ENCODE assay signal across 17 cellular contexts in genomic region chr1:20336105-20336605, GRCh38. TPM values are rescaled to one million over a fixed set of nuclear protein-coding genes. Genes with fewer than 3 reads are reported as not detected.
DNase-seq lines count a peak whose midpoint lies in the region; ATAC-seq, FAIRE-seq and TF ChIP-seq lines count a peak whose summit lies in the region.
"Had no signal": no experiment of that assay in that cellular context is flagged by ENCODE, and none has a peak within 500 bp of the region (broad histone marks: within the 10 kb centered on the region; RNA-seq: fewer than 3 reads in every experiment).

No MANE protein-coding gene starts in this region.

- H3K9me1 ChIP-seq in K562 (ENCODE audit: control insufficient read depth, insufficient read depth, low read length), result no peaks in the 10 kb centered on the region

- no peak for TF ChIP-seq EP300 in K562 (IDR thresholded peaks at IDR 0.05; ENCODE audit: low read length)

- WGBS in K562 (ENCODE audit: insufficient coverage, low coverage, missing lambda C conversion rate), result 2% methylated on average over 13 of the region's 13 CpGs
- WGBS in neuronal stem cell (ENCODE audit: extremely low coverage in 2 of 2, insufficient read length in 2 of 2, insufficient replicate concordance in 1 of 2), 2 donors, result no CpG with 5 or more reads among the region's 13 CpGs

- DNase-seq in HCT116 (ENCODE audit: low read depth, low spot score), result no peak
- no peak for DNase-seq in K562 (ENCODE audit: extremely low read depth in 1 of 4, low spot score in 3 of 4)
- no peak for DNase-seq in neuronal stem cell (ENCODE audit: low spot score)
- DNase-seq in superior temporal gyrus (ENCODE audit: extremely low spot score), result no peak
- DNase-seq in stimulated activated CD4-positive, alpha-beta T cell treated with anti-CD3 and anti-CD28 coated beads, Interleukin-4, amount 100 ng/mL, for 24 hours, result no peak
- DNase-seq: BE2C; CD4-positive, alpha-beta memory T cell; DMS79 had no signal

- H3K79me2 ChIP-seq in HCT116 (ENCODE audit: insufficient read depth, low read length) (no peaks in the 10 kb centered on the region), K562 (ENCODE audit: control insufficient read depth, insufficient read depth, low read length) (no peaks in the 10 kb centered on the region)

- H4K20me1 ChIP-seq in HCT116 (ENCODE audit: insufficient read depth), result no peaks in the 10 kb centered on the region
- H4K20me1 ChIP-seq in K562 (replicated peaks; ENCODE audit: control insufficient read depth, insufficient read depth, low read length), result peaks cover 4% of the 10 kb centered on the region; the same call in 1 of the 2 replicates

- BruUV-seq in HCT116 (replicated peaks; lab: Mats Ljungman, UMichigan) (no TSS peak), K562 (replicated peaks; lab: Mats Ljungman, UMichigan) (no TSS peak)

- CTCF ChIA-PET in HCT116 (lab: Charles Lee), result no interaction called here
- CTCF ChIA-PET in K562 (lab: Yijun Ruan, JAX; ENCODE audit: low intra/inter-chr PET ratio), result no interaction called here

- H3K4me1 ChIP-seq in HCT116 (ENCODE audit: control insufficient read depth in 1 of 2, insufficient read depth in 2 of 2, low read length in 2 of 2) (no peaks in the 10 kb centered on the region), K562 (replicated peaks in 1 of 2; ENCODE audit: control insufficient read depth in 2 of 2, insufficient read depth in 2 of 2, low read length in 2 of 2) (no peaks in the 10 kb centered on the region), neuronal stem cell (ENCODE audit: control insufficient read depth in 2 of 2, insufficient read depth in 1 of 2, low read depth in 1 of 2, low read length in 2 of 2) (peaks cover 0 to 10% of the 10 kb centered on the region in 2 donors)
- H3K4me1 ChIP-seq: A549, BE2C had no signal

- TF ChIP-seq CTCF in HCT116 (IDR thresholded peaks at IDR 0.05 in 2 of 3, conservative IDR thresholded peaks at IDR 0.05 in 1 of 3; ENCODE audit: borderline replicate concordance in 1 of 3, insufficient read depth in 1 of 3, low read depth in 2 of 3, low read length in 2 of 3), result peak in 2 of 3 experiments; percentile 14 to 21; a peak in 1 of 6 replicates
- TF ChIP-seq CTCF in K562 (IDR thresholded peaks at IDR 0.05 in 2 of 3, conservative IDR thresholded peaks at IDR 0.05 in 1 of 3; ENCODE audit: insufficient read depth in 2 of 3, low read depth in 1 of 3, low read length in 3 of 3), result no peak

- H3K18ac ChIP-seq in neuronal stem cell (ENCODE audit: low read length), result peak overlapping the region; percentile 52

- no peak overlapping the region for H4K8ac ChIP-seq in neuronal stem cell (ENCODE audit: low read depth, low read length)

- no peak overlapping the region for H2AK5ac ChIP-seq in neuronal stem cell (ENCODE audit: low read depth, low read length)

- no peaks in the 10 kb centered on the region for H3K79me1 ChIP-seq in neuronal stem cell (ENCODE audit: low read depth, low read length)

- H3K4me3 ChIP-seq in HCT116 (replicated peaks in 1 of 2; ENCODE audit: low read depth in 1 of 2, low read length in 2 of 2) (no peak overlapping the region), K562 (no peak overlapping the region), neuronal stem cell (ENCODE audit: low read length in 2 of 2) (no peak overlapping the region)
- H3K4me3 ChIP-seq: A549 had no signal

- H3K27me3 ChIP-seq in HCT116 (ENCODE audit: insufficient read depth, low read length) (peaks cover 6% of the 10 kb centered on the region; the same call in 1 of the 2 replicates), K562 (ENCODE audit: control insufficient read depth in 2 of 2, insufficient read depth in 2 of 2, low read length in 2 of 2) (peaks cover 21 to 50% of the 10 kb centered on the region in 2 experiments), neuronal stem cell (ENCODE audit: control insufficient read depth in 3 of 3, insufficient read depth in 3 of 3, low read depth in 1 of 3, low read length in 3 of 3) (peaks cover 0 to 7% (median 0%) of the 10 kb centered on the region in 3 experiments)
- H3K27me3 ChIP-seq: BE2C had no signal

- H3K9me3 ChIP-seq in HCT116 (ENCODE audit: control insufficient read depth in 1 of 2, insufficient read depth in 1 of 2, low read depth in 1 of 2, low read length in 2 of 2), result no peaks in the 10 kb centered on the region
- H3K9me3 ChIP-seq in K562 (replicated peaks; ENCODE audit: control insufficient read depth, insufficient read depth, low read depth, low read length), result no peaks in the 10 kb centered on the region
- H3K9me3 ChIP-seq in neuronal stem cell (replicated peaks in 1 of 2; ENCODE audit: control insufficient read depth in 2 of 2, insufficient read depth in 1 of 2, low read depth in 1 of 2, low read length in 2 of 2), result no peaks in the 10 kb centered on the region
- H3K9me3 ChIP-seq: A549, BE2C had no signal

- TF ChIP-seq RAD21 in HCT116 (IDR thresholded peaks at IDR 0.05; ENCODE audit: low read depth) (no peak), K562 (CRISPR knock-in tag; conservative IDR thresholded peaks at IDR 0.05 in 1 of 2, IDR thresholded peaks at IDR 0.05 in 1 of 2) (no peak)

- no peak overlapping the region for H3K4me2 ChIP-seq in HCT116 (ENCODE audit: low read length)
- no peak overlapping the region for H3K4me2 ChIP-seq in K562 (ENCODE audit: insufficient read depth, low read length)
- H3K4me2 ChIP-seq in neuronal stem cell (ENCODE audit: insufficient read depth, low read length, poor library complexity, severe bottlenecking), result no peak overlapping the region
- H3K4me2 ChIP-seq: A549 had no signal

- FAIRE-seq in K562 (lab: Jason Lieb, UNC), result no peak
- FAIRE-seq: A549, GM12891, H54, HepG2, HTR-8/SVneo had no signal

- ATAC-seq in HCT116 (peak; percentile 62; the same call in 1 of the 2 replicates), K562 (no peak), SK-N-SH treated with all-trans-retinoic acid at 6 μM for 48 hours (no peak)
- ATAC-seq: HepG2 had no signal

- H4K91ac ChIP-seq in neuronal stem cell (ENCODE audit: low read depth, low read length, poor library complexity), result no peak overlapping the region

- H2BK5ac ChIP-seq in neuronal stem cell (ENCODE audit: low read length), result no peak overlapping the region

- no peak overlapping the region for H2BK12ac ChIP-seq in neuronal stem cell (ENCODE audit: low read length)

- no peak overlapping the region for H2BK15ac ChIP-seq in neuronal stem cell (ENCODE audit: low read length)

- no peaks in the 10 kb centered on the region for H3K9me2 ChIP-seq in HCT116 (ENCODE audit: insufficient read depth)

- POLR2A ChIA-PET in HCT116 (lab: Charles Lee), result no interaction called here
- POLR2A ChIA-PET in K562 (lab: Yijun Ruan, JAX), result no interaction called here

- in situ Hi-C loops in K562 (cut with MboI), result no loop called here

- no peak overlapping the region for H2AFZ ChIP-seq in HCT116 (ENCODE audit: low read depth, low read length, poor library complexity, severe bottlenecking)
- no peak overlapping the region for H2AFZ ChIP-seq in K562 (ENCODE audit: low read depth, low read length)
- no peak overlapping the region for H2AFZ ChIP-seq in neuronal stem cell (ENCODE audit: low read length)

- intact Hi-C loops in HCT116 (cut with micrococcal nuclease) (no loop called here), K562 (cut with micrococcal nuclease) (no loop called here)

- H3K36me3 ChIP-seq in HCT116 (ENCODE audit: control insufficient read depth in 1 of 2, insufficient read depth in 2 of 2, low read length in 2 of 2), result no peaks in the 10 kb centered on the region
- H3K36me3 ChIP-seq in K562 (ENCODE audit: control insufficient read depth, insufficient read depth, low read length), result no peaks in the 10 kb centered on the region
- H3K36me3 ChIP-seq in neuronal stem cell (replicated peaks in 1 of 2; ENCODE audit: control insufficient read depth in 2 of 2, insufficient read depth in 2 of 2, low read length in 2 of 2), result no peaks in the 10 kb centered on the region
- H3K36me3 ChIP-seq: BE2C had no signal

- no peak for TF ChIP-seq POLR2A in HCT116 (IDR thresholded peaks at IDR 0.05; ENCODE audit: borderline replicate concordance, extremely low read depth, insufficient read depth, insufficient read length)
- no peak for TF ChIP-seq POLR2A in K562 (conservative IDR thresholded peaks at IDR 0.05)

- H3K27ac ChIP-seq in HCT116 (ENCODE audit: low read depth, low read length) (no peak overlapping the region), K562 (ENCODE audit: extremely low read depth, low read depth, low read length) (no peak overlapping the region), neuronal stem cell (replicated peaks; ENCODE audit: low read length) (no peak overlapping the region)
- H3K27ac ChIP-seq: A549, C4-2B had no signal

- H3K4ac ChIP-seq in neuronal stem cell (ENCODE audit: low read length), result no peak overlapping the region

- no peak overlapping the region for H2BK120ac ChIP-seq in neuronal stem cell (ENCODE audit: low read depth, low read length)

- H3K9ac ChIP-seq in HCT116 (ENCODE audit: low read length) (no peak overlapping the region), K562 (ENCODE audit: insufficient read depth in 1 of 2, low read depth in 2 of 2, low read length in 2 of 2) (no peak overlapping the region), neuronal stem cell (ENCODE audit: low read depth, low read length, poor library complexity) (no peak overlapping the region)

- no peak overlapping the region for H3K23ac ChIP-seq in neuronal stem cell (ENCODE audit: low read depth, low read length, poor library complexity)

- H3K14ac ChIP-seq in neuronal stem cell (ENCODE audit: low read length), result no peak overlapping the region

- RAD21 ChIA-PET in HCT116 (lab: Charles Lee; ENCODE audit: low non-redundant PET in 1 of 2, low total read pairs in 2 of 2, uncharacterized antibody in 2 of 2, unreplicated experiment in 2 of 2), result no interaction called here

RNA-seq across cellular contexts. Expression of gene VWA5B1, which starts 45.5 kb away (rescaled TPM):
- not detected for total RNA-seq in HCT116 (2021; ENCODE audit: unreplicated experiment)
- polyA plus RNA-seq in HCT116 (2012), result not detected in 2 replicates
- total RNA-seq in K562 (2011; cell fraction: chromatin; rRNA removed; ENCODE audit: low replicate concordance), result not detected in 2 replicates
- not detected in 2 replicates for total RNA-seq in K562 (2011; cell fraction: nucleolus; rRNA removed)
- total RNA-seq in K562 (2011; cell fraction: nucleoplasm; rRNA removed), result not detected in 2 replicates
- total RNA-seq in K562 (2014; rRNA removed), result not detected in 2 replicates
- total RNA-seq in K562 (2014; rRNA removed; fragmentation: Illumina TruSeq; extraction: Trizol), result not detected in 2 replicates
- not detected in 2 replicates for total RNA-seq in K562 (2015; rRNA removed; fragmentation: Illumina TruSeq; extraction: Trizol)
- not detected in 2 replicates for total RNA-seq in K562 (2021)
- polyA plus RNA-seq in K562 (2011; rRNA removed), result not detected in 2 replicates
- not detected in 2 replicates for polyA plus RNA-seq in K562 (2011; cell fraction: cytosol; rRNA removed)
- not detected in 2 replicates for polyA plus RNA-seq in K562 (2011; cell fraction: nucleus; rRNA removed)
- polyA plus RNA-seq in K562 (2012), result not detected in 2 replicates
- polyA plus RNA-seq in K562 (2014; fragmentation: Illumina TruSeq; extraction: Trizol), result not detected in 2 replicates
- polyA plus RNA-seq in K562 (2014; fragmentation: Nextera tagmentation; extraction: Ambion mirVana), result not detected
- polyA plus RNA-seq in K562 (2014; rRNA removed), result not detected in 2 replicates
- not detected in 2 replicates for polyA minus RNA-seq in K562 (2011; rRNA and poly(A)+ RNA removed)
- polyA minus RNA-seq in K562 (2011; cell fraction: cytosol; rRNA and poly(A)+ RNA removed), result not detected in 2 replicates
- not detected in 2 replicates for polyA minus RNA-seq in K562 (2011; cell fraction: nucleus; rRNA and poly(A)+ RNA removed)
- polyA plus RNA-seq in neuronal stem cell (2013, experiment 1 of 2), result 0.14 TPM
- 0.15 TPM for polyA plus RNA-seq in neuronal stem cell (2013, experiment 2 of 2)
- total RNA-seq: G401, HepG2 had no signal
- polyA plus RNA-seq: A549, AG04450, HepG2 had no signal

Comparison
In these comparisons a context has a peak if more than half of its experiments do, and no peak if none do; other contexts are left out.
1. CTCF ChIP-seq: peak in HCT116 (2 of 3); none in K562 (0 of 3).
2. Of the 22 proteins assayed by ChIP-seq in both K562 and HCT116: peak only in K562: none; only in HCT116: CTCF; in both: none; in neither: 21.